In the genomic region with DNA sequence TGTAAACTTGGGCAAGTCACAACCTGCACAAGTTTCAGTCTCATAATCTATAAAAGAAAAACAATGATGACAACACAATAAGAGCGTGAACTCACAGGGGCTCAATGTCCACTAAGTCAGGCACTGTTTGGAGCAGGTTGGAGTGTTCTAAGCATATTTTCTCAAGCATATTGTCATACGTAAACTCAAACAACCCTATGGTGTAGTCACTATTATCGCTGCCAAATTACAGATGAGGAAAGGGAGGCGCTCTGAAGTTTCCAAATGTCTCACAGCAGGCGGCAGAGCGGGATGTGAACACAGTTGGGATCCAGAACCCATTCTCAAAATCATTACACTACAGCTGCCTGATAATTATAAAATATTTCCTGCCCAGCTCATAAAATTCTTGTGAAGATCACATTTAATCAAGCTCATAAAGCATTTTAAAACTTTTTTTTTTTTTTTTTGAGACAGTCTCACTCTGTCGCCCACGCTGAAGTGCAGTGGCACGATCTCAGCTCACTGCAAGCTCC, we compare ENCODE assay signal across 1 cellular context.
A peak's percentile ranks its signal among the peaks of the same experiment; 100 is the strongest.
TF ChIP-seq lines count a peak whose summit lies in the region.

No MANE protein-coding gene starts in this region.

TF ChIP-seq in HEK293, 187 proteins besides CTCF, POLR2A, EP300 and RAD21 (continued from another document and continues in another):
- TF ChIP-seq, protein P1, sequence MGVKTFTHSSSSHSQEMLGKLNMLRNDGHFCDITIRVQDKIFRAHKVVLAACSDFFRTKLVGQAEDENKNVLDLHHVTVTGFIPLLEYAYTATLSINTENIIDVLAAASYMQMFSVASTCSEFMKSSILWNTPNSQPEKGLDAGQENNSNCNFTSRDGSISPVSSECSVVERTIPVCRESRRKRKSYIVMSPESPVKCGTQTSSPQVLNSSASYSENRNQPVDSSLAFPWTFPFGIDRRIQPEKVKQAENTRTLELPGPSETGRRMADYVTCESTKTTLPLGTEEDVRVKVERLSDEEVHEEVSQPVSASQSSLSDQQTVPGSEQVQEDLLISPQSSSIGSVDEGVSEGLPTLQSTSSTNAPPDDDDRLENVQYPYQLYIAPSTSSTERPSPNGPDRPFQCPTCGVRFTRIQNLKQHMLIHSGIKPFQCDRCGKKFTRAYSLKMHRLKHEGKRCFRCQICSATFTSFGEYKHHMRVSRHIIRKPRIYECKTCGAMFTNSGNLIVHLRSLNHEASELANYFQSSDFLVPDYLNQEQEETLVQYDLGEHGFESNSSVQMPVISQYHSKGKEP (tag by site-specific recombination; IDR thresholded peaks at IDR 0.05) = no peak
- TF ChIP-seq ZNF664 (tag by site-specific recombination; IDR thresholded peaks at IDR 0.05) (no peak), ZNF555 (tag by site-specific recombination; conservative IDR thresholded peaks at IDR 0.05) (no peak), ZNF610 (tag by site-specific recombination; IDR thresholded peaks at IDR 0.05; ENCODE audit: borderline replicate concordance) (no peak), GFI1B (tag by site-specific recombination; IDR thresholded peaks at IDR 0.05) (no peak), ZNF214 (tag by site-specific recombination; IDR thresholded peaks at IDR 0.05; ENCODE audit: borderline replicate concordance) (no peak), ZNF2 (tag by site-specific recombination; IDR thresholded peaks at IDR 0.05) (no peak; the same call in none of the 2 replicates), ZNF785 (tag by site-specific recombination; IDR thresholded peaks at IDR 0.05) (no peak), ZNF48 (tag by site-specific recombination; IDR thresholded peaks at IDR 0.05) (no peak), ZNF248 (tag by site-specific recombination; IDR thresholded peaks at IDR 0.05) (no peak), ZBTB1 (tag by site-specific recombination; IDR thresholded peaks at IDR 0.05) (no peak), ZNF629 (tag by site-specific recombination; IDR thresholded peaks at IDR 0.05) (peak; percentile 94), ZNF830 (tag by site-specific recombination; IDR thresholded peaks at IDR 0.05; ENCODE audit: low read depth) (no peak), ZNF777 (tag by site-specific recombination; IDR thresholded peaks at IDR 0.05; ENCODE audit: borderline replicate concordance) (no peak), ZNF16 (tag by site-specific recombination; IDR thresholded peaks at IDR 0.05; ENCODE audit: low read depth) (no peak), HOXD13 (CRISPR knock-in tag; IDR thresholded peaks at IDR 0.05; ENCODE audit: borderline replicate concordance) (no peak), ZBTB17 (tag by site-specific recombination; IDR thresholded peaks at IDR 0.05) (peak; percentile 81), MEIS1 (CRISPR knock-in tag; IDR thresholded peaks at IDR 0.05; ENCODE audit: borderline replicate concordance) (no peak), ZNF426 (tag by site-specific recombination; IDR thresholded peaks at IDR 0.05) (no peak), ZNF660 (tag by site-specific recombination; IDR thresholded peaks at IDR 0.05) (peak; percentile 70), KLF16 (tag by site-specific recombination; IDR thresholded peaks at IDR 0.05) (no peak), SETDB1 (IDR thresholded peaks at IDR 0.05; ENCODE audit: insufficient read length, low read length) (no peak), WT1 (tag by site-specific recombination; IDR thresholded peaks at IDR 0.05) (peak; percentile 87), ZBTB7A (tag by site-specific recombination; IDR thresholded peaks at IDR 0.05; ENCODE audit: low read depth) (no peak), ZFP41 (tag by site-specific recombination; IDR thresholded peaks at IDR 0.05; ENCODE audit: borderline replicate concordance) (no peak), ZNF341 (tag by site-specific recombination; IDR thresholded peaks at IDR 0.05; ENCODE audit: low read depth) (0 out of 2 replicates have a peak, but pooled peaks have one; percentile 24), TRIM28 (IDR thresholded peaks at IDR 0.05; ENCODE audit: borderline replicate concordance, low read length) (0 out of 2 replicates have a peak, but pooled peaks have one; percentile 67), ZNF658 (tag by site-specific recombination; IDR thresholded peaks at IDR 0.05) (no peak), ZNF521 (tag by site-specific recombination; IDR thresholded peaks at IDR 0.05) (no peak), ZFP69B (tag by site-specific recombination; IDR thresholded peaks at IDR 0.05) (peak; percentile 25; the same call in 1 of the 2 replicates), ZNF530 (tag by site-specific recombination; IDR thresholded peaks at IDR 0.05; ENCODE audit: low read depth) (no peak), ZSCAN30 (tag by site-specific recombination; IDR thresholded peaks at IDR 0.05) (no peak), ZNF223 (tag by site-specific recombination; IDR thresholded peaks at IDR 0.05) (no peak), SCRT1 (tag by site-specific recombination; IDR thresholded peaks at IDR 0.05; ENCODE audit: borderline replicate concordance) (no peak), REPIN1 (tag by site-specific recombination; IDR thresholded peaks at IDR 0.05; ENCODE audit: low read depth) (no peak), ZNF561 (tag by site-specific recombination; IDR thresholded peaks at IDR 0.05; ENCODE audit: borderline replicate concordance) (peak; percentile 62; the same call in 1 of the 2 replicates), GLIS1 (tag by site-specific recombination; IDR thresholded peaks at IDR 0.05) (peak; percentile 65), ZNF112 (tag by site-specific recombination; IDR thresholded peaks at IDR 0.05) (no peak)
- TF ChIP-seq, protein P2, sequence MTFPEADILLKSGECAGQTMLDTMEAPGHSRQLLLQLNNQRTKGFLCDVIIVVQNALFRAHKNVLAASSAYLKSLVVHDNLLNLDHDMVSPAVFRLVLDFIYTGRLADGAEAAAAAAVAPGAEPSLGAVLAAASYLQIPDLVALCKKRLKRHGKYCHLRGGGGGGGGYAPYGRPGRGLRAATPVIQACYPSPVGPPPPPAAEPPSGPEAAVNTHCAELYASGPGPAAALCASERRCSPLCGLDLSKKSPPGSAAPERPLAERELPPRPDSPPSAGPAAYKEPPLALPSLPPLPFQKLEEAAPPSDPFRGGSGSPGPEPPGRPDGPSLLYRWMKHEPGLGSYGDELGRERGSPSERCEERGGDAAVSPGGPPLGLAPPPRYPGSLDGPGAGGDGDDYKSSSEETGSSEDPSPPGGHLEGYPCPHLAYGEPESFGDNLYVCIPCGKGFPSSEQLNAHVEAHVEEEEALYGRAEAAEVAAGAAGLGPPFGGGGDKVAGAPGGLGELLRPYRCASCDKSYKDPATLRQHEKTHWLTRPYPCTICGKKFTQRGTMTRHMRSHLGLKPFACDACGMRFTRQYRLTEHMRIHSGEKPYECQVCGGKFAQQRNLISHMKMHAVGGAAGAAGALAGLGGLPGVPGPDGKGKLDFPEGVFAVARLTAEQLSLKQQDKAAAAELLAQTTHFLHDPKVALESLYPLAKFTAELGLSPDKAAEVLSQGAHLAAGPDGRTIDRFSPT (tag by site-specific recombination; IDR thresholded peaks at IDR 0.05) = 0 out of 2 replicates have a peak, but pooled peaks have one; percentile 9
- TF ChIP-seq, protein P3, sequence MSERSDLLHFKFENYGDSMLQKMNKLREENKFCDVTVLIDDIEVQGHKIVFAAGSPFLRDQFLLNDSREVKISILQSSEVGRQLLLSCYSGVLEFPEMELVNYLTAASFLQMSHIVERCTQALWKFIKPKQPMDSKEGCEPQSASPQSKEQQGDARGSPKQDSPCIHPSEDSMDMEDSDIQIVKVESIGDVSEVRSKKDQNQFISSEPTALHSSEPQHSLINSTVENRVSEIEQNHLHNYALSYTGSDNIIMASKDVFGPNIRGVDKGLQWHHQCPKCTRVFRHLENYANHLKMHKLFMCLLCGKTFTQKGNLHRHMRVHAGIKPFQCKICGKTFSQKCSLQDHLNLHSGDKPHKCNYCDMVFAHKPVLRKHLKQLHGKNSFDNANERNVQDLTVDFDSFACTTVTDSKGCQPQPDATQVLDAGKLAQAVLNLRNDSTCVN (tag by site-specific recombination; optimal IDR thresholded peaks at IDR 0.05) = no peak
- TF ChIP-seq, protein P4, sequence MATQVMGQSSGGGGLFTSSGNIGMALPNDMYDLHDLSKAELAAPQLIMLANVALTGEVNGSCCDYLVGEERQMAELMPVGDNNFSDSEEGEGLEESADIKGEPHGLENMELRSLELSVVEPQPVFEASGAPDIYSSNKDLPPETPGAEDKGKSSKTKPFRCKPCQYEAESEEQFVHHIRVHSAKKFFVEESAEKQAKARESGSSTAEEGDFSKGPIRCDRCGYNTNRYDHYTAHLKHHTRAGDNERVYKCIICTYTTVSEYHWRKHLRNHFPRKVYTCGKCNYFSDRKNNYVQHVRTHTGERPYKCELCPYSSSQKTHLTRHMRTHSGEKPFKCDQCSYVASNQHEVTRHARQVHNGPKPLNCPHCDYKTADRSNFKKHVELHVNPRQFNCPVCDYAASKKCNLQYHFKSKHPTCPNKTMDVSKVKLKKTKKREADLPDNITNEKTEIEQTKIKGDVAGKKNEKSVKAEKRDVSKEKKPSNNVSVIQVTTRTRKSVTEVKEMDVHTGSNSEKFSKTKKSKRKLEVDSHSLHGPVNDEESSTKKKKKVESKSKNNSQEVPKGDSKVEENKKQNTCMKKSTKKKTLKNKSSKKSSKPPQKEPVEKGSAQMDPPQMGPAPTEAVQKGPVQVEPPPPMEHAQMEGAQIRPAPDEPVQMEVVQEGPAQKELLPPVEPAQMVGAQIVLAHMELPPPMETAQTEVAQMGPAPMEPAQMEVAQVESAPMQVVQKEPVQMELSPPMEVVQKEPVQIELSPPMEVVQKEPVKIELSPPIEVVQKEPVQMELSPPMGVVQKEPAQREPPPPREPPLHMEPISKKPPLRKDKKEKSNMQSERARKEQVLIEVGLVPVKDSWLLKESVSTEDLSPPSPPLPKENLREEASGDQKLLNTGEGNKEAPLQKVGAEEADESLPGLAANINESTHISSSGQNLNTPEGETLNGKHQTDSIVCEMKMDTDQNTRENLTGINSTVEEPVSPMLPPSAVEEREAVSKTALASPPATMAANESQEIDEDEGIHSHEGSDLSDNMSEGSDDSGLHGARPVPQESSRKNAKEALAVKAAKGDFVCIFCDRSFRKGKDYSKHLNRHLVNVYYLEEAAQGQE (tag by site-specific recombination; IDR thresholded peaks at IDR 0.05) = no peak
- TF ChIP-seq, protein P5, sequence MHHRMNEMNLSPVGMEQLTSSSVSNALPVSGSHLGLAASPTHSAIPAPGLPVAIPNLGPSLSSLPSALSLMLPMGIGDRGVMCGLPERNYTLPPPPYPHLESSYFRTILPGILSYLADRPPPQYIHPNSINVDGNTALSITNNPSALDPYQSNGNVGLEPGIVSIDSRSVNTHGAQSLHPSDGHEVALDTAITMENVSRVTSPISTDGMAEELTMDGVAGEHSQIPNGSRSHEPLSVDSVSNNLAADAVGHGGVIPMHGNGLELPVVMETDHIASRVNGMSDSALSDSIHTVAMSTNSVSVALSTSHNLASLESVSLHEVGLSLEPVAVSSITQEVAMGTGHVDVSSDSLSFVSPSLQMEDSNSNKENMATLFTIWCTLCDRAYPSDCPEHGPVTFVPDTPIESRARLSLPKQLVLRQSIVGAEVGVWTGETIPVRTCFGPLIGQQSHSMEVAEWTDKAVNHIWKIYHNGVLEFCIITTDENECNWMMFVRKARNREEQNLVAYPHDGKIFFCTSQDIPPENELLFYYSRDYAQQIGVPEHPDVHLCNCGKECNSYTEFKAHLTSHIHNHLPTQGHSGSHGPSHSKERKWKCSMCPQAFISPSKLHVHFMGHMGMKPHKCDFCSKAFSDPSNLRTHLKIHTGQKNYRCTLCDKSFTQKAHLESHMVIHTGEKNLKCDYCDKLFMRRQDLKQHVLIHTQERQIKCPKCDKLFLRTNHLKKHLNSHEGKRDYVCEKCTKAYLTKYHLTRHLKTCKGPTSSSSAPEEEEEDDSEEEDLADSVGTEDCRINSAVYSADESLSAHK (tag by site-specific recombination; IDR thresholded peaks at IDR 0.05) = no peak
- TF ChIP-seq, protein P6, sequence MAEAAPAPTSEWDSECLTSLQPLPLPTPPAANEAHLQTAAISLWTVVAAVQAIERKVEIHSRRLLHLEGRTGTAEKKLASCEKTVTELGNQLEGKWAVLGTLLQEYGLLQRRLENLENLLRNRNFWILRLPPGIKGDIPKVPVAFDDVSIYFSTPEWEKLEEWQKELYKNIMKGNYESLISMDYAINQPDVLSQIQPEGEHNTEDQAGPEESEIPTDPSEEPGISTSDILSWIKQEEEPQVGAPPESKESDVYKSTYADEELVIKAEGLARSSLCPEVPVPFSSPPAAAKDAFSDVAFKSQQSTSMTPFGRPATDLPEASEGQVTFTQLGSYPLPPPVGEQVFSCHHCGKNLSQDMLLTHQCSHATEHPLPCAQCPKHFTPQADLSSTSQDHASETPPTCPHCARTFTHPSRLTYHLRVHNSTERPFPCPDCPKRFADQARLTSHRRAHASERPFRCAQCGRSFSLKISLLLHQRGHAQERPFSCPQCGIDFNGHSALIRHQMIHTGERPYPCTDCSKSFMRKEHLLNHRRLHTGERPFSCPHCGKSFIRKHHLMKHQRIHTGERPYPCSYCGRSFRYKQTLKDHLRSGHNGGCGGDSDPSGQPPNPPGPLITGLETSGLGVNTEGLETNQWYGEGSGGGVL (tag by site-specific recombination; IDR thresholded peaks at IDR 0.05) = peak; percentile 61
- TF ChIP-seq, protein P7, sequence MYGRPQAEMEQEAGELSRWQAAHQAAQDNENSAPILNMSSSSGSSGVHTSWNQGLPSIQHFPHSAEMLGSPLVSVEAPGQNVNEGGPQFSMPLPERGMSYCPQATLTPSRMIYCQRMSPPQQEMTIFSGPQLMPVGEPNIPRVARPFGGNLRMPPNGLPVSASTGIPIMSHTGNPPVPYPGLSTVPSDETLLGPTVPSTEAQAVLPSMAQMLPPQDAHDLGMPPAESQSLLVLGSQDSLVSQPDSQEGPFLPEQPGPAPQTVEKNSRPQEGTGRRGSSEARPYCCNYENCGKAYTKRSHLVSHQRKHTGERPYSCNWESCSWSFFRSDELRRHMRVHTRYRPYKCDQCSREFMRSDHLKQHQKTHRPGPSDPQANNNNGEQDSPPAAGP (tag by site-specific recombination; IDR thresholded peaks at IDR 0.05) = no peak
- TF ChIP-seq, protein P8, sequence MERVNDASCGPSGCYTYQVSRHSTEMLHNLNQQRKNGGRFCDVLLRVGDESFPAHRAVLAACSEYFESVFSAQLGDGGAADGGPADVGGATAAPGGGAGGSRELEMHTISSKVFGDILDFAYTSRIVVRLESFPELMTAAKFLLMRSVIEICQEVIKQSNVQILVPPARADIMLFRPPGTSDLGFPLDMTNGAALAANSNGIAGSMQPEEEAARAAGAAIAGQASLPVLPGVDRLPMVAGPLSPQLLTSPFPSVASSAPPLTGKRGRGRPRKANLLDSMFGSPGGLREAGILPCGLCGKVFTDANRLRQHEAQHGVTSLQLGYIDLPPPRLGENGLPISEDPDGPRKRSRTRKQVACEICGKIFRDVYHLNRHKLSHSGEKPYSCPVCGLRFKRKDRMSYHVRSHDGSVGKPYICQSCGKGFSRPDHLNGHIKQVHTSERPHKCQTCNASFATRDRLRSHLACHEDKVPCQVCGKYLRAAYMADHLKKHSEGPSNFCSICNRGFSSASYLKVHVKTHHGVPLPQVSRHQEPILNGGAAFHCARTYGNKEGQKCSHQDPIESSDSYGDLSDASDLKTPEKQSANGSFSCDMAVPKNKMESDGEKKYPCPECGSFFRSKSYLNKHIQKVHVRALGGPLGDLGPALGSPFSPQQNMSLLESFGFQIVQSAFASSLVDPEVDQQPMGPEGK (tag by site-specific recombination; IDR thresholded peaks at IDR 0.05) = peak; percentile 42; the same call in 1 of the 2 replicates
